In the genomic region with DNA sequence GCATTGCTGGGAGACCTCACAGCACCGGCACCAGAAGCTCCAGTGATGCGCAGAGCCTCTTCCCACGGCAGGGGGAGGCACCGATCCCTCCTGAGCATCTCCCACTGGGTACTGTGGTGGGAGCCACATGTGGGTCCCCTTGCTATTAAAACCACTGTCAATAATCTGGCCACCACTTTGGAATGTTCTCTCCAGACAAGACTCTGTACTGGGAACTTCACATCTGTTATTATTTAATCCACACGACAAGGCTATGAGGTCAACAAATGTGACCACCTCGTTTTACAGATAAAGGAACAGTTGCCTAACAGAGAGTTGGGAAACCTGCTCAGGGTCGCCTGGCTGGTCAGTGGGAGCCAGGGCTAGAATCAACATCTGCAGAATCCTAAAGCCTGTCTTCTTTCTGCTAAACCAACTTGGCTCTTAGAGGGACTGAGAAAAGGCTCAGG, we compare ENCODE assay signal across 1 cellular context.
TF ChIP-seq lines count a peak whose summit lies in the region.

No MANE protein-coding gene starts in this region.

TF ChIP-seq in HepG2, 621 proteins besides CTCF, POLR2A, EP300 and RAD21 (continued from another document and continues in another):
- TF ChIP-seq, protein P1, sequence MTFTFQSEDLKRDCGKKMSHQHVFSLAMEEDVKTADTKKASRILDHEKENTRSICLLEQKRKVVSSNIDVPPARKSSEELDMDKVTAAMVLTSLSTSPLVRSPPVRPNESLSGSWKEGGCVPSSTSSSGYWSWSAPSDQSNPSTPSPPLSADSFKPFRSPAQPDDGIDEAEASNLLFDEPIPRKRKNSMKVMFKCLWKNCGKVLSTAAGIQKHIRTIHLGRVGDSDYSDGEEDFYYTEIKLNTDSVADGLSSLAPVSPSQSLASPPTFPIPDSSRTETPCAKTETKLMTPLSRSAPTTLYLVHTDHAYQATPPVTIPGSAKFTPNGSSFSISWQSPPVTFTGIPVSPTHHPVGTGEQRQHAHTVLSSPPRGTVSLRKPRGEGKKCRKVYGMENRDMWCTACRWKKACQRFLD (CRISPR knock-in tag; IDR thresholded peaks at IDR 0.05; ENCODE audit: borderline replicate concordance) = no peak
- no peak for TF ChIP-seq AGO2 (optimal IDR thresholded peaks at IDR 0.05; ENCODE audit: low read depth, low read length)
- TF ChIP-seq, protein P2, sequence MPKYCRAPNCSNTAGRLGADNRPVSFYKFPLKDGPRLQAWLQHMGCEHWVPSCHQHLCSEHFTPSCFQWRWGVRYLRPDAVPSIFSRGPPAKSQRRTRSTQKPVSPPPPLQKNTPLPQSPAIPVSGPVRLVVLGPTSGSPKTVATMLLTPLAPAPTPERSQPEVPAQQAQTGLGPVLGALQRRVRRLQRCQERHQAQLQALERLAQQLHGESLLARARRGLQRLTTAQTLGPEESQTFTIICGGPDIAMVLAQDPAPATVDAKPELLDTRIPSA (CRISPR knock-in tag; IDR thresholded peaks at IDR 0.05; ENCODE audit: borderline replicate concordance) = no peak
- TF ChIP-seq PITX1 (CRISPR knock-in tag; IDR thresholded peaks at IDR 0.05) = 0 out of 2 replicates have a peak, but pooled peaks have one; percentile 35
- no peak for TF ChIP-seq GTF3A (CRISPR knock-in tag; conservative IDR thresholded peaks at IDR 0.05)
- TF ChIP-seq KAT2B (IDR thresholded peaks at IDR 0.05; ENCODE audit: borderline replicate concordance, low read depth, low read length) = no peak
- TF ChIP-seq KDM4B (CRISPR knock-in tag; IDR thresholded peaks at IDR 0.05) = no peak
- TF ChIP-seq MTF1 (CRISPR knock-in tag; IDR thresholded peaks at IDR 0.05) = no peak
- no peak for TF ChIP-seq ZSCAN31 (CRISPR knock-in tag; IDR thresholded peaks at IDR 0.05; ENCODE audit: low read depth)
- no peak for TF ChIP-seq ZNF572 (CRISPR knock-in tag; IDR thresholded peaks at IDR 0.05)
- TF ChIP-seq, protein P3, sequence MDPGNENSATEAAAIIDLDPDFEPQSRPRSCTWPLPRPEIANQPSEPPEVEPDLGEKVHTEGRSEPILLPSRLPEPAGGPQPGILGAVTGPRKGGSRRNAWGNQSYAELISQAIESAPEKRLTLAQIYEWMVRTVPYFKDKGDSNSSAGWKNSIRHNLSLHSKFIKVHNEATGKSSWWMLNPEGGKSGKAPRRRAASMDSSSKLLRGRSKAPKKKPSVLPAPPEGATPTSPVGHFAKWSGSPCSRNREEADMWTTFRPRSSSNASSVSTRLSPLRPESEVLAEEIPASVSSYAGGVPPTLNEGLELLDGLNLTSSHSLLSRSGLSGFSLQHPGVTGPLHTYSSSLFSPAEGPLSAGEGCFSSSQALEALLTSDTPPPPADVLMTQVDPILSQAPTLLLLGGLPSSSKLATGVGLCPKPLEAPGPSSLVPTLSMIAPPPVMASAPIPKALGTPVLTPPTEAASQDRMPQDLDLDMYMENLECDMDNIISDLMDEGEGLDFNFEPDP (CRISPR knock-in tag; conservative IDR thresholded peaks at IDR 0.05) = no peak
- no peak for TF ChIP-seq JUNB (CRISPR knock-in tag; IDR thresholded peaks at IDR 0.05; ENCODE audit: borderline replicate concordance)
- 0 out of 2 replicates have a peak, but pooled peaks have one; percentile 31 for TF ChIP-seq ZBTB42 (CRISPR knock-in tag; IDR thresholded peaks at IDR 0.05)
- TF ChIP-seq, protein P4, sequence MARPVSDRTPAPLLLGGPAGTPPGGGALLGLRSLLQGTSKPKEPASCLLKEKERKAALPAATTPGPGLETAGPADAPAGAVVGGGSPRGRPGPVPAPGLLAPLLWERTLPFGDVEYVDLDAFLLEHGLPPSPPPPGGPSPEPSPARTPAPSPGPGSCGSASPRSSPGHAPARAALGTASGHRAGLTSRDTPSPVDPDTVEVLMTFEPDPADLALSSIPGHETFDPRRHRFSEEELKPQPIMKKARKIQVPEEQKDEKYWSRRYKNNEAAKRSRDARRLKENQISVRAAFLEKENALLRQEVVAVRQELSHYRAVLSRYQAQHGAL (CRISPR knock-in tag; IDR thresholded peaks at IDR 0.05; ENCODE audit: not compliant biosample characterization) = no peak
- peak; percentile 45 for TF ChIP-seq XRCC5 (optimal IDR thresholded peaks at IDR 0.05; ENCODE audit: low read length)
- TF ChIP-seq, protein P5, sequence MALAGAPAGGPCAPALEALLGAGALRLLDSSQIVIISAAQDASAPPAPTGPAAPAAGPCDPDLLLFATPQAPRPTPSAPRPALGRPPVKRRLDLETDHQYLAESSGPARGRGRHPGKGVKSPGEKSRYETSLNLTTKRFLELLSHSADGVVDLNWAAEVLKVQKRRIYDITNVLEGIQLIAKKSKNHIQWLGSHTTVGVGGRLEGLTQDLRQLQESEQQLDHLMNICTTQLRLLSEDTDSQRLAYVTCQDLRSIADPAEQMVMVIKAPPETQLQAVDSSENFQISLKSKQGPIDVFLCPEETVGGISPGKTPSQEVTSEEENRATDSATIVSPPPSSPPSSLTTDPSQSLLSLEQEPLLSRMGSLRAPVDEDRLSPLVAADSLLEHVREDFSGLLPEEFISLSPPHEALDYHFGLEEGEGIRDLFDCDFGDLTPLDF (CRISPR knock-in tag; IDR thresholded peaks at IDR 0.05) = no peak
- no peak for TF ChIP-seq ZNF232 (CRISPR knock-in tag; IDR thresholded peaks at IDR 0.05; ENCODE audit: borderline replicate concordance)
- TF ChIP-seq DMAP1 (CRISPR knock-in tag; IDR thresholded peaks at IDR 0.05) = no peak
- no peak for TF ChIP-seq CC2D1A (CRISPR knock-in tag; IDR thresholded peaks at IDR 0.05)
- TF ChIP-seq, protein P6, sequence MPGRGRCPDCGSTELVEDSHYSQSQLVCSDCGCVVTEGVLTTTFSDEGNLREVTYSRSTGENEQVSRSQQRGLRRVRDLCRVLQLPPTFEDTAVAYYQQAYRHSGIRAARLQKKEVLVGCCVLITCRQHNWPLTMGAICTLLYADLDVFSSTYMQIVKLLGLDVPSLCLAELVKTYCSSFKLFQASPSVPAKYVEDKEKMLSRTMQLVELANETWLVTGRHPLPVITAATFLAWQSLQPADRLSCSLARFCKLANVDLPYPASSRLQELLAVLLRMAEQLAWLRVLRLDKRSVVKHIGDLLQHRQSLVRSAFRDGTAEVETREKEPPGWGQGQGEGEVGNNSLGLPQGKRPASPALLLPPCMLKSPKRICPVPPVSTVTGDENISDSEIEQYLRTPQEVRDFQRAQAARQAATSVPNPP (CRISPR knock-in tag; IDR thresholded peaks at IDR 0.05) = no peak
- no peak for TF ChIP-seq KMT2A (CRISPR knock-in tag; IDR thresholded peaks at IDR 0.05)
- TF ChIP-seq, protein P7, sequence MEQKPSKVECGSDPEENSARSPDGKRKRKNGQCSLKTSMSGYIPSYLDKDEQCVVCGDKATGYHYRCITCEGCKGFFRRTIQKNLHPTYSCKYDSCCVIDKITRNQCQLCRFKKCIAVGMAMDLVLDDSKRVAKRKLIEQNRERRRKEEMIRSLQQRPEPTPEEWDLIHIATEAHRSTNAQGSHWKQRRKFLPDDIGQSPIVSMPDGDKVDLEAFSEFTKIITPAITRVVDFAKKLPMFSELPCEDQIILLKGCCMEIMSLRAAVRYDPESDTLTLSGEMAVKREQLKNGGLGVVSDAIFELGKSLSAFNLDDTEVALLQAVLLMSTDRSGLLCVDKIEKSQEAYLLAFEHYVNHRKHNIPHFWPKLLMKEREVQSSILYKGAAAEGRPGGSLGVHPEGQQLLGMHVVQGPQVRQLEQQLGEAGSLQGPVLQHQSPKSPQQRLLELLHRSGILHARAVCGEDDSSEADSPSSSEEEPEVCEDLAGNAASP (CRISPR knock-in tag; IDR thresholded peaks at IDR 0.05; ENCODE audit: borderline replicate concordance) = 0 out of 2 replicates have a peak, but pooled peaks have one; percentile 17
- TF ChIP-seq HMG20B (CRISPR knock-in tag; conservative IDR thresholded peaks at IDR 0.05) = no peak
- no peak for TF ChIP-seq TOE1 (CRISPR knock-in tag; IDR thresholded peaks at IDR 0.05)
- no peak for TF ChIP-seq NR2F1 (CRISPR knock-in tag; IDR thresholded peaks at IDR 0.05)
- no peak for TF ChIP-seq ZNF775 (CRISPR knock-in tag; IDR thresholded peaks at IDR 0.05; ENCODE audit: borderline replicate concordance)
- no peak for TF ChIP-seq CHD4 (IDR thresholded peaks at IDR 0.05; ENCODE audit: borderline replicate concordance, low read length)
- no peak for TF ChIP-seq ZNF724P (CRISPR knock-in tag; IDR thresholded peaks at IDR 0.05; ENCODE audit: borderline replicate concordance)
- TF ChIP-seq ZNF282 (IDR thresholded peaks at IDR 0.05; ENCODE audit: partially characterized antibody) = no peak
- peak; percentile 38; the same call in 1 of the 2 replicates for TF ChIP-seq CREM (IDR thresholded peaks at IDR 0.05)
- TF ChIP-seq CREM (CRISPR knock-in tag; IDR thresholded peaks at IDR 0.05) = no peak
- TF ChIP-seq ZNF205 (CRISPR knock-in tag; IDR thresholded peaks at IDR 0.05) = no peak
- TF ChIP-seq, protein P8, sequence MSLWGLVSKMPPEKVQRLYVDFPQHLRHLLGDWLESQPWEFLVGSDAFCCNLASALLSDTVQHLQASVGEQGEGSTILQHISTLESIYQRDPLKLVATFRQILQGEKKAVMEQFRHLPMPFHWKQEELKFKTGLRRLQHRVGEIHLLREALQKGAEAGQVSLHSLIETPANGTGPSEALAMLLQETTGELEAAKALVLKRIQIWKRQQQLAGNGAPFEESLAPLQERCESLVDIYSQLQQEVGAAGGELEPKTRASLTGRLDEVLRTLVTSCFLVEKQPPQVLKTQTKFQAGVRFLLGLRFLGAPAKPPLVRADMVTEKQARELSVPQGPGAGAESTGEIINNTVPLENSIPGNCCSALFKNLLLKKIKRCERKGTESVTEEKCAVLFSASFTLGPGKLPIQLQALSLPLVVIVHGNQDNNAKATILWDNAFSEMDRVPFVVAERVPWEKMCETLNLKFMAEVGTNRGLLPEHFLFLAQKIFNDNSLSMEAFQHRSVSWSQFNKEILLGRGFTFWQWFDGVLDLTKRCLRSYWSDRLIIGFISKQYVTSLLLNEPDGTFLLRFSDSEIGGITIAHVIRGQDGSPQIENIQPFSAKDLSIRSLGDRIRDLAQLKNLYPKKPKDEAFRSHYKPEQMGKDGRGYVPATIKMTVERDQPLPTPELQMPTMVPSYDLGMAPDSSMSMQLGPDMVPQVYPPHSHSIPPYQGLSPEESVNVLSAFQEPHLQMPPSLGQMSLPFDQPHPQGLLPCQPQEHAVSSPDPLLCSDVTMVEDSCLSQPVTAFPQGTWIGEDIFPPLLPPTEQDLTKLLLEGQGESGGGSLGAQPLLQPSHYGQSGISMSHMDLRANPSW (CRISPR knock-in tag; IDR thresholded peaks at IDR 0.05; ENCODE audit: borderline replicate concordance) = no peak
- TF ChIP-seq NONO (IDR thresholded peaks at IDR 0.05) = no peak
- no peak for TF ChIP-seq NONO (CRISPR knock-in tag; conservative IDR thresholded peaks at IDR 0.05)
- TF ChIP-seq SIX4 (CRISPR knock-in tag; IDR thresholded peaks at IDR 0.05) = no peak
- no peak for TF ChIP-seq ARNTL (CRISPR knock-in tag; IDR thresholded peaks at IDR 0.05)
- TF ChIP-seq ZNF33B (CRISPR knock-in tag; IDR thresholded peaks at IDR 0.05) = peak; percentile 58; the same call in 1 of the 2 replicates
- no peak for TF ChIP-seq ZC3H4 (CRISPR knock-in tag; IDR thresholded peaks at IDR 0.05; ENCODE audit: borderline replicate concordance)
- TF ChIP-seq ZNF713 (CRISPR knock-in tag; IDR thresholded peaks at IDR 0.05) = no peak
- TF ChIP-seq NFE2 (CRISPR knock-in tag; IDR thresholded peaks at IDR 0.05) = no peak
- no peak for TF ChIP-seq HES4 (CRISPR knock-in tag; IDR thresholded peaks at IDR 0.05; ENCODE audit: borderline replicate concordance)
- TF ChIP-seq ZNF720 (CRISPR knock-in tag; IDR thresholded peaks at IDR 0.05) = no peak
- no peak for TF ChIP-seq FOSL1 (CRISPR knock-in tag; IDR thresholded peaks at IDR 0.05; ENCODE audit: borderline replicate concordance)
- no peak for TF ChIP-seq NR3C1 (CRISPR knock-in tag; IDR thresholded peaks at IDR 0.05)
- TF ChIP-seq, protein P9, sequence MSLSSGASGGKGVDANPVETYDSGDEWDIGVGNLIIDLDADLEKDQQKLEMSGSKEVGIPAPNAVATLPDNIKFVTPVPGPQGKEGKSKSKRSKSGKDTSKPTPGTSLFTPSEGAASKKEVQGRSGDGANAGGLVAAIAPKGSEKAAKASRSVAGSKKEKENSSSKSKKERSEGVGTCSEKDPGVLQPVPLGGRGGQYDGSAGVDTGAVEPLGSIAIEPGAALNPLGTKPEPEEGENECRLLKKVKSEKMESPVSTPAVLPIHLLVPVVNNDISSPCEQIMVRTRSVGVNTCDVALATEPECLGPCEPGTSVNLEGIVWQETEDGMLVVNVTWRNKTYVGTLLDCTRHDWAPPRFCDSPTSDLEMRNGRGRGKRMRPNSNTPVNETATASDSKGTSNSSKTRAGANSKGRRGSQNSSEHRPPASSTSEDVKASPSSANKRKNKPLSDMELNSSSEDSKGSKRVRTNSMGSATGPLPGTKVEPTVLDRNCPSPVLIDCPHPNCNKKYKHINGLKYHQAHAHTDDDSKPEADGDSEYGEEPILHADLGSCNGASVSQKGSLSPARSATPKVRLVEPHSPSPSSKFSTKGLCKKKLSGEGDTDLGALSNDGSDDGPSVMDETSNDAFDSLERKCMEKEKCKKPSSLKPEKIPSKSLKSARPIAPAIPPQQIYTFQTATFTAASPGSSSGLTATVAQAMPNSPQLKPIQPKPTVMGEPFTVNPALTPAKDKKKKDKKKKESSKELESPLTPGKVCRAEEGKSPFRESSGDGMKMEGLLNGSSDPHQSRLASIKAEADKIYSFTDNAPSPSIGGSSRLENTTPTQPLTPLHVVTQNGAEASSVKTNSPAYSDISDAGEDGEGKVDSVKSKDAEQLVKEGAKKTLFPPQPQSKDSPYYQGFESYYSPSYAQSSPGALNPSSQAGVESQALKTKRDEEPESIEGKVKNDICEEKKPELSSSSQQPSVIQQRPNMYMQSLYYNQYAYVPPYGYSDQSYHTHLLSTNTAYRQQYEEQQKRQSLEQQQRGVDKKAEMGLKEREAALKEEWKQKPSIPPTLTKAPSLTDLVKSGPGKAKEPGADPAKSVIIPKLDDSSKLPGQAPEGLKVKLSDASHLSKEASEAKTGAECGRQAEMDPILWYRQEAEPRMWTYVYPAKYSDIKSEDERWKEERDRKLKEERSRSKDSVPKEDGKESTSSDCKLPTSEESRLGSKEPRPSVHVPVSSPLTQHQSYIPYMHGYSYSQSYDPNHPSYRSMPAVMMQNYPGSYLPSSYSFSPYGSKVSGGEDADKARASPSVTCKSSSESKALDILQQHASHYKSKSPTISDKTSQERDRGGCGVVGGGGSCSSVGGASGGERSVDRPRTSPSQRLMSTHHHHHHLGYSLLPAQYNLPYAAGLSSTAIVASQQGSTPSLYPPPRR (CRISPR knock-in tag; IDR thresholded peaks at IDR 0.05; ENCODE audit: borderline replicate concordance) = peak; percentile 38; the same call in 1 of the 2 replicates
- TF ChIP-seq PTBP1 (IDR thresholded peaks at IDR 0.05; ENCODE audit: low read depth, low read length, poor library complexity, severe bottlenecking) = no peak
- TF ChIP-seq, protein P10, sequence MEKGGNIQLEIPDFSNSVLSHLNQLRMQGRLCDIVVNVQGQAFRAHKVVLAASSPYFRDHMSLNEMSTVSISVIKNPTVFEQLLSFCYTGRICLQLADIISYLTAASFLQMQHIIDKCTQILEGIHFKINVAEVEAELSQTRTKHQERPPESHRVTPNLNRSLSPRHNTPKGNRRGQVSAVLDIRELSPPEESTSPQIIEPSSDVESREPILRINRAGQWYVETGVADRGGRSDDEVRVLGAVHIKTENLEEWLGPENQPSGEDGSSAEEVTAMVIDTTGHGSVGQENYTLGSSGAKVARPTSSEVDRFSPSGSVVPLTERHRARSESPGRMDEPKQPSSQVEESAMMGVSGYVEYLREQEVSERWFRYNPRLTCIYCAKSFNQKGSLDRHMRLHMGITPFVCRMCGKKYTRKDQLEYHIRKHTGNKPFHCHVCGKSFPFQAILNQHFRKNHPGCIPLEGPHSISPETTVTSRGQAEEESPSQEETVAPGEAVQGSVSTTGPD (CRISPR knock-in tag; IDR thresholded peaks at IDR 0.05) = peak; percentile 79
